In the genomic region with DNA sequence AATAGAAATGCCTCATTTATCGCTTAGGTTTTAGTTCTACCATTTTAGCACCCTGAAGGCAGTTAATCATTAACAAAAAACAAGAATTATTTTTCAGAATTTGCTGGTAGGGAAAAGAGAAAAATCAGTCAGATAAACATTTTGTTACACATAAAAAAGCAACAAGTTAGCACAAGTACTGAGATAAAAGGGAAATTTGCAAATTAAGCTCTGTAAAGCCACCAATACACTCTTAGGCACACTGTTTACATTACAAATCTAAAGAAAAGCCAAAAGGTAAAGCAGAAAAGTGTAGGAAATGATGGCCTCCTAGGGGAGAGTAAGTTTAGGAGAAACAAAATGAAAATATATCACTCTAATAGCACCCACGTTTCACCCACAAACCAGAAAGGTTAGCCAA, we compare ENCODE assay signal across 13 cellular contexts. TPM values are rescaled to one million over a fixed set of nuclear protein-coding genes. Genes with fewer than 3 reads are reported as not detected.
A peak's percentile ranks its signal among the peaks of the same experiment; 100 is the strongest.
DNase-seq lines count a peak whose midpoint lies in the region; ATAC-seq and TF ChIP-seq lines count a peak whose summit lies in the region.
"Had no signal": no experiment of that assay in that cellular context is flagged by ENCODE, and none has a peak within 500 bp of the region (broad histone marks: within the 10 kb centered on the region; RNA-seq: fewer than 3 reads in every experiment).

No MANE protein-coding gene starts in this region.

- no peak overlapping the region for H3K9ac ChIP-seq in PC-3 (ENCODE audit: low read length)
- H3K9ac ChIP-seq in endocrine pancreas (ENCODE audit: control insufficient read depth, insufficient read depth, low read length), result no peak overlapping the region

- H2AFZ ChIP-seq in PC-3 (ENCODE audit: low read length), result peak overlapping the region; percentile 91

- H3K4me3 ChIP-seq in PC-3 (ENCODE audit: low read length) (no peak overlapping the region; the same call in 1 of the 2 replicates), endocrine pancreas (ENCODE audit: control insufficient read depth, insufficient read depth, low read length) (peak overlapping the region; percentile 95), sigmoid colon (no peak overlapping the region)

- no peak for ATAC-seq in PC-3

- no peaks in the 10 kb centered on the region for H3K9me2 ChIP-seq in PC-3 (replicated peaks; ENCODE audit: low read length)

- H3K27ac Mint-ChIP-seq in activated CD4-positive, alpha-beta T cell treated with anti-CD3 and anti-CD28 coated beads, Interleukin-2, amount 10 ng/mL, durations not matched to agents 7 days and 5 days, result peak overlapping the region; percentile 93
- H3K27ac Mint-ChIP-seq in glutamatergic neuron (ENCODE audit: unreplicated experiment), result no peak overlapping the region

- H3K4me2 ChIP-seq in PC-3 (ENCODE audit: low read length), result peak overlapping the region; percentile 98

- H3K9me3 ChIP-seq in PC-3 (ENCODE audit: low read length) (no peaks in the 10 kb centered on the region), endocrine pancreas (ENCODE audit: control insufficient read depth, low read length) (no peaks in the 10 kb centered on the region), sigmoid colon (no peaks in the 10 kb centered on the region)

- H3K27ac ChIP-seq in PC-3 (ENCODE audit: low read length) (no peak overlapping the region), sigmoid colon (peak overlapping the region in 3 of 4 donors; percentile 84 to 95 (median 92))

- no peaks in the 10 kb centered on the region for H4K20me1 ChIP-seq in PC-3 (ENCODE audit: low read length)

- no peaks in the 10 kb centered on the region for H3K27me3 Mint-ChIP-seq in activated CD4-positive, alpha-beta T cell treated with anti-CD3 and anti-CD28 coated beads, Interleukin-2, amount 10 ng/mL, durations not matched to agents 7 days and 5 days
- peaks cover 8% of the 10 kb centered on the region for H3K27me3 Mint-ChIP-seq in glutamatergic neuron (ENCODE audit: unreplicated experiment)

- peaks cover 57% of the 10 kb centered on the region for H3K4me1 Mint-ChIP-seq in activated CD4-positive, alpha-beta T cell treated with anti-CD3 and anti-CD28 coated beads, Interleukin-2, amount 10 ng/mL, durations not matched to agents 7 days and 5 days
- peaks cover 12% of the 10 kb centered on the region for H3K4me1 Mint-ChIP-seq in glutamatergic neuron (ENCODE audit: low read depth, unreplicated experiment)

- intact Hi-C loops in PC-3 (cut with micrococcal nuclease), result loop anchor here (1.0 kb wide), 1 partner anchor 562 kb away; no protein-coding TSS in a partner anchor
- intact Hi-C loops in sigmoid colon (cut with DNase I), result loop anchor here (10.0 kb wide), 1 partner anchor 682 kb away; the partner anchor contains the start of gene TBC1D5

- no peaks in the 10 kb centered on the region for H3F3A ChIP-seq in PC-3 (ENCODE audit: low read length, unreplicated experiment)

- H3K4me1 ChIP-seq in PC-3 (ENCODE audit: insufficient read depth, low read length), result peaks cover 13% of the 10 kb centered on the region; the same call in 1 of the 2 replicates
- peaks cover 17% of the 10 kb centered on the region for H3K4me1 ChIP-seq in endocrine pancreas (ENCODE audit: control insufficient read depth, insufficient read depth, low read length)
- H3K4me1 ChIP-seq in sigmoid colon, result peaks cover 0 to 29% (median 20%) of the 10 kb centered on the region in 4 donors

- TF ChIP-seq CTCF in PC-3 (conservative IDR thresholded peaks at IDR 0.05; ENCODE audit: low read depth, low read length) (no peak), sigmoid colon (IDR thresholded peaks at IDR 0.05) (no peak), glutamatergic neuron (IDR thresholded peaks at IDR 0.05; ENCODE audit: partially characterized antibody, unreplicated experiment) (no peak)

- no peak for DNase-seq in activated CD4-positive, alpha-beta T cell treated with anti-CD3 and anti-CD28 coated beads, Interleukin-2, amount 10 ng/mL, durations not matched to agents 7 days and 5 days
- DNase-seq in activated CD4-positive, alpha-beta T cell treated with anti-CD3 and anti-CD28 coated beads for 1 hour, result no peak
- DNase-seq in PC-3, result no peak
- DNase-seq in sigmoid colon, result no peak
- no peak for DNase-seq in NCI-H510A treated with DMSO at 0.1 percent for 48 hours (lab: John Stamatoyannopoulos, UW)
- DNase-seq in NCI-H82 (lab: John Stamatoyannopoulos, UW), result no peak
- DNase-seq in glutamatergic neuron, result no peak
- DNase-seq: ACHN, EL, NCI-H1436 treated with DMSO at 0.1 percent for 48 hours, occipital lobe, SW 1271 had no signal

- no peaks in the 10 kb centered on the region for H3K9me3 Mint-ChIP-seq in activated CD4-positive, alpha-beta T cell treated with anti-CD3 and anti-CD28 coated beads, Interleukin-2, amount 10 ng/mL, durations not matched to agents 7 days and 5 days
- peaks cover 17% of the 10 kb centered on the region for H3K9me3 Mint-ChIP-seq in glutamatergic neuron (ENCODE audit: unreplicated experiment)

- 14 to 42% methylated on average over 2 of the region's 2 CpGs for WGBS in sigmoid colon, 2 donors

- H3K36me3 Mint-ChIP-seq in activated CD4-positive, alpha-beta T cell treated with anti-CD3 and anti-CD28 coated beads, Interleukin-2, amount 10 ng/mL, durations not matched to agents 7 days and 5 days (ENCODE audit: low read depth), result peaks cover 65% of the 10 kb centered on the region
- no peaks in the 10 kb centered on the region for H3K36me3 Mint-ChIP-seq in glutamatergic neuron (ENCODE audit: unreplicated experiment)

- no TSS peak for BruUV-seq in PC-3 (replicated peaks; lab: Mats Ljungman, UMichigan)

- H3K36me3 ChIP-seq in PC-3 (ENCODE audit: low read depth, low read length), result no peaks in the 10 kb centered on the region
- H3K36me3 ChIP-seq in endocrine pancreas (ENCODE audit: control insufficient read depth, insufficient read depth, low read length), result no peaks in the 10 kb centered on the region
- H3K36me3 ChIP-seq in sigmoid colon, result no peaks in the 10 kb centered on the region

- no peak for TF ChIP-seq EP300 in sigmoid colon (IDR thresholded peaks at IDR 0.05)

- CTCF ChIA-PET in activated CD4-positive, alpha-beta T cell treated with anti-CD3 and anti-CD28 coated beads, Interleukin-2, amount 10 ng/mL, durations not matched to agents 7 days and 5 days (lab: Charles Lee), result no interaction called here
- CTCF ChIA-PET in PC-3 (lab: Charles Lee), result no interaction called here

- no peaks in the 10 kb centered on the region; the same call in 1 of the 2 replicates for H3K79me2 ChIP-seq in PC-3 (ENCODE audit: low read length)

- POLR2A ChIA-PET in activated CD4-positive, alpha-beta T cell treated with anti-CD3 and anti-CD28 coated beads, Interleukin-2, amount 10 ng/mL, durations not matched to agents 7 days and 5 days (lab: Charles Lee), result no interaction called here
- POLR2A ChIA-PET in PC-3 (lab: Charles Lee; ENCODE audit: unreplicated experiment), result no interaction called here

- H3K27me3 ChIP-seq in PC-3 (ENCODE audit: low read length) (no peaks in the 10 kb centered on the region), endocrine pancreas (ENCODE audit: control insufficient read depth, insufficient read depth, low read length) (no peaks in the 10 kb centered on the region), sigmoid colon (no peaks in the 10 kb centered on the region)

- TF ChIP-seq POLR2A in sigmoid colon (IDR thresholded peaks at IDR 0.05), result no peak

- H3K4me3 Mint-ChIP-seq in activated CD4-positive, alpha-beta T cell treated with anti-CD3 and anti-CD28 coated beads, Interleukin-2, amount 10 ng/mL, durations not matched to agents 7 days and 5 days, result peak overlapping the region; percentile 88
- no peak overlapping the region for H3K4me3 Mint-ChIP-seq in glutamatergic neuron (ENCODE audit: unreplicated experiment)

RNA-seq across cellular contexts. Expression of gene SATB1, which starts 1.5 kb away (rescaled TPM):
- 100 to 1,000 TPM; 323 to 357 TPM for total RNA-seq in activated CD4-positive, alpha-beta T cell treated with anti-CD3 and anti-CD28 coated beads, Interleukin-2, amount 10 ng/mL, durations not matched to agents 7 days and 5 days
- 15.6 and 28.6 TPM in 2 replicates for total RNA-seq in PC-3 (2014; rRNA removed)
- total RNA-seq in sigmoid colon, result 100 to 1,000 TPM in 2 of 4 donors, 10 to 100 TPM in 2; 56.7 to 135 (median 93.4) TPM
- polyA plus RNA-seq in sigmoid colon, result 10 to 100 TPM in 1 of 3 donors, 1 to 10 TPM in 2; 5.5 to 24.1 (median 9.0) TPM
- 80.5 TPM for total RNA-seq in glutamatergic neuron (ENCODE audit: unreplicated experiment)
